Comparison of ENCODE assay signal across 14 cellular contexts in the genomic region with DNA sequence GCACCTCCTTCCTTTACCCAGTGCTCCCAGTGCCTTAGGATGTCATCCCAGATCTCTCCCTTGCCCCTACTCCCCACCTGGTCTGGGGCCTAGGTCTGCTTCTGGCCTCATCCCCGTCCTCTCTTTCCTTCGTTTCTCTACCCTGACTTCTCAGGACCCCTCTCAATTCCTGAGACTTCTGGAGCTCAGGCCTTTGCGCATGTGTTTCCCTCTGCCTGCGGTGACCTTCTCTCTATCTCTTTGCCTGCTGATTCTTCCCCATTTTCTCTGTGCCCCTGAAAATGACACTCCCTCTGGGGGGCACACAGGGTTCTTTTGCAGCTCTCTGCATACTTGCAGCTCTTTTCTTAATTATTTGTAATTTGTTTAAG. TPM values are rescaled to one million over a fixed set of nuclear protein-coding genes. Genes with fewer than 3 reads are reported as not detected.
DNase-seq lines count a peak whose midpoint lies in the region; FAIRE-seq and TF ChIP-seq lines count a peak whose summit lies in the region.
"Had no signal": no experiment of that assay in that cellular context is flagged by ENCODE, and none has a peak within 500 bp of the region (broad histone marks: within the 10 kb centered on the region; RNA-seq: fewer than 3 reads in every experiment).

No MANE protein-coding gene starts in this region.

- no peak overlapping the region for H3K4me3 Mint-ChIP-seq in activated CD4-positive, alpha-beta memory T cell treated with anti-CD3 and anti-CD28 coated beads for 36 hours
- H3K4me3 Mint-ChIP-seq in activated CD4-positive, alpha-beta memory T cell treated with anti-CD3 and anti-CD28 coated beads, Interleukin-2, amount 10 ng/mL, durations not matched to agents 7 days and 5 days, result no peak overlapping the region
- H3K4me3 Mint-ChIP-seq: nephron progenitor cell had no signal

- H3K36me3 Mint-ChIP-seq in activated CD4-positive, alpha-beta memory T cell treated with anti-CD3 and anti-CD28 coated beads for 36 hours, result no peaks in the 10 kb centered on the region
- no peaks in the 10 kb centered on the region for H3K36me3 Mint-ChIP-seq in activated CD4-positive, alpha-beta memory T cell treated with anti-CD3 and anti-CD28 coated beads, Interleukin-2, amount 10 ng/mL, durations not matched to agents 7 days and 5 days (ENCODE audit: low read depth)

- CTCF ChIA-PET in activated CD4-positive, alpha-beta memory T cell treated with anti-CD3 and anti-CD28 coated beads for 36 hours (lab: Charles Lee), result interaction anchor here (0.8 kb wide), 1 partner anchor 13 kb away, joined by 4 read pairs; a partner anchor contains a TSS
- CTCF ChIA-PET in activated CD4-positive, alpha-beta memory T cell treated with anti-CD3 and anti-CD28 coated beads, Interleukin-2, amount 10 ng/mL, durations not matched to agents 7 days and 5 days (lab: Charles Lee), result interaction anchor here (1.1 kb wide), 1 partner anchor 13 kb away, joined by 6 read pairs; a partner anchor contains a TSS
- CTCF ChIA-PET in RWPE1 (lab: Yijun Ruan, JAX), result no interaction called here

- TF ChIP-seq POLR2A in GM12892 (IDR thresholded peaks at IDR 0.05; ENCODE audit: low read depth, low read length), result no peak

- no peaks in the 10 kb centered on the region for H3K36me3 ChIP-seq in colonic mucosa

- H3K27ac ChIP-seq in RWPE1 (peak overlapping the region; percentile 92), colonic mucosa (peak overlapping the region; percentile 62), skin epidermis (peak overlapping the region in 17 of 21 experiments; percentile 13 to 72 (median 49))

- no peak for DNase-seq in activated CD4-positive, alpha-beta memory T cell treated with anti-CD3 and anti-CD28 coated beads for 36 hours
- DNase-seq in activated CD4-positive, alpha-beta memory T cell treated with anti-CD3 and anti-CD28 coated beads, Interleukin-2, amount 10 ng/mL, durations not matched to agents 7 days and 5 days, result no peak
- DNase-seq in RWPE1 (ENCODE audit: low spot score) (no peak), colonic mucosa (no peak), NCI-H2171 (lab: John Stamatoyannopoulos, UW) (no peak), NCI-H345 treated with DMSO at 0.1 percent for 48 hours (lab: John Stamatoyannopoulos, UW; ENCODE audit: unreplicated experiment) (no peak), GM12892 (ENCODE audit: insufficient read length) (no peak)
- DNase-seq: activated CD4-positive, CD25-positive, alpha-beta regulatory T cell; islet precursor cell; NCI-H1092 treated with DMSO at 0.1 percent for 48 hours; nephron progenitor cell had no signal

- peaks cover 29% of the 10 kb centered on the region for H3K4me1 Mint-ChIP-seq in activated CD4-positive, alpha-beta memory T cell treated with anti-CD3 and anti-CD28 coated beads for 36 hours (ENCODE audit: low read depth)
- H3K4me1 Mint-ChIP-seq in activated CD4-positive, alpha-beta memory T cell treated with anti-CD3 and anti-CD28 coated beads, Interleukin-2, amount 10 ng/mL, durations not matched to agents 7 days and 5 days, result peaks cover 30% of the 10 kb centered on the region

- no peaks in the 10 kb centered on the region for H3K27me3 ChIP-seq in colonic mucosa

- peaks cover 34% of the 10 kb centered on the region for H3K27me3 Mint-ChIP-seq in activated CD4-positive, alpha-beta memory T cell treated with anti-CD3 and anti-CD28 coated beads for 36 hours
- H3K27me3 Mint-ChIP-seq in activated CD4-positive, alpha-beta memory T cell treated with anti-CD3 and anti-CD28 coated beads, Interleukin-2, amount 10 ng/mL, durations not matched to agents 7 days and 5 days, result peaks cover 64% of the 10 kb centered on the region

- no peak for FAIRE-seq in GM12892 (lab: Jason Lieb, UNC)
- FAIRE-seq: frontal cortex had no signal

- POLR2A ChIA-PET in activated CD4-positive, alpha-beta memory T cell treated with anti-CD3 and anti-CD28 coated beads for 36 hours (lab: Charles Lee), result no interaction called here
- POLR2A ChIA-PET in activated CD4-positive, alpha-beta memory T cell treated with anti-CD3 and anti-CD28 coated beads, Interleukin-2, amount 10 ng/mL, durations not matched to agents 7 days and 5 days (lab: Charles Lee), result interaction anchor here (0.8 to 2.1 kb wide), 8 partner anchors 9 to 257 kb away, joined by 3 to 15 read pairs (median 4); a partner anchor contains a TSS
- POLR2A ChIA-PET in RWPE1 (lab: Yijun Ruan, JAX; ENCODE audit: low non-redundant PET), result interaction anchor here (1.3 kb wide), 1 partner anchor 13 kb away, joined by 5 read pairs; a partner anchor contains a TSS

- H3K27ac Mint-ChIP-seq in activated CD4-positive, alpha-beta memory T cell treated with anti-CD3 and anti-CD28 coated beads for 36 hours, result peak overlapping the region; percentile 21
- no peak overlapping the region for H3K27ac Mint-ChIP-seq in activated CD4-positive, alpha-beta memory T cell treated with anti-CD3 and anti-CD28 coated beads, Interleukin-2, amount 10 ng/mL, durations not matched to agents 7 days and 5 days
- H3K27ac Mint-ChIP-seq: nephron progenitor cell had no signal

- H3K4me3 ChIP-seq in colonic mucosa, result no peak overlapping the region
- H3K4me3 ChIP-seq in skin epidermis, result no peak overlapping the region

- H3K9ac ChIP-seq in colonic mucosa (ENCODE audit: low read depth in 2 of 2, low read length in 2 of 2), result peak overlapping the region in 1 of 2 donors; percentile 4

- no peaks in the 10 kb centered on the region for H3K9me3 ChIP-seq in colonic mucosa

- intact Hi-C loops in activated CD4-positive, alpha-beta memory T cell treated with anti-CD3 and anti-CD28 coated beads for 36 hours (cut with micrococcal nuclease), result loop anchor here (2.0 to 10.0 kb wide), 2 partner anchors 14 to 64 kb away; a partner anchor contains a TSS
- intact Hi-C loops in colonic mucosa (cut with DNase I), result no loop called here

- H3K4me1 ChIP-seq in colonic mucosa, result peaks cover 7% of the 10 kb centered on the region

- H3K9me3 Mint-ChIP-seq in activated CD4-positive, alpha-beta memory T cell treated with anti-CD3 and anti-CD28 coated beads for 36 hours, result no peaks in the 10 kb centered on the region
- no peaks in the 10 kb centered on the region for H3K9me3 Mint-ChIP-seq in activated CD4-positive, alpha-beta memory T cell treated with anti-CD3 and anti-CD28 coated beads, Interleukin-2, amount 10 ng/mL, durations not matched to agents 7 days and 5 days
- H3K9me3 Mint-ChIP-seq: activated naive CD4-positive, alpha-beta T cell treated with anti-CD3 and anti-CD28 coated beads, Interleukin-2, amount 50 U/mL, for 72 hours; nephron progenitor cell had no signal

- TF ChIP-seq CTCF in RWPE1 (conservative IDR thresholded peaks at IDR 0.05; ENCODE audit: low read depth) (no peak), colonic mucosa (IDR thresholded peaks at IDR 0.05) (no peak)

RNA-seq across cellular contexts. Expression of a gene that starts 13.5 kb away (rescaled TPM):
- total RNA-seq in activated CD4-positive, alpha-beta memory T cell treated with anti-CD3 and anti-CD28 coated beads for 36 hours, result under 1 TPM; 0.24 to 0.27 TPM
- under 1 TPM; 0.13 to 0.40 TPM for total RNA-seq in activated CD4-positive, alpha-beta memory T cell treated with anti-CD3 and anti-CD28 coated beads, Interleukin-2, amount 10 ng/mL, durations not matched to agents 7 days and 5 days
- 10 to 100 TPM; 20.8 to 39.4 TPM for total RNA-seq in colonic mucosa
- not detected for polyA plus RNA-seq in GM12892 (2012; ENCODE audit: missing spikeins)

RNA-seq across cellular contexts. Expression of a gene that starts 41.0 kb away (rescaled TPM):
- 10 to 100 TPM; 11.2 to 12.0 TPM for total RNA-seq in activated CD4-positive, alpha-beta memory T cell treated with anti-CD3 and anti-CD28 coated beads for 36 hours
- total RNA-seq in activated CD4-positive, alpha-beta memory T cell treated with anti-CD3 and anti-CD28 coated beads, Interleukin-2, amount 10 ng/mL, durations not matched to agents 7 days and 5 days, result 10 to 100 TPM in 1 of 2 experiments, 1 to 10 TPM in 1; 7.2 to 10.1 TPM
- 10 to 100 TPM; 17.7 to 18.8 TPM for total RNA-seq in colonic mucosa
- 7.8 TPM for polyA plus RNA-seq in GM12892 (2012; ENCODE audit: missing spikeins)

RNA-seq across cellular contexts. Expression of a gene that starts 41.2 kb away (rescaled TPM):
- 10 to 100 TPM; 21.0 to 22.6 TPM for total RNA-seq in activated CD4-positive, alpha-beta memory T cell treated with anti-CD3 and anti-CD28 coated beads for 36 hours
- 10 to 100 TPM; 22.7 to 25.6 TPM for total RNA-seq in activated CD4-positive, alpha-beta memory T cell treated with anti-CD3 and anti-CD28 coated beads, Interleukin-2, amount 10 ng/mL, durations not matched to agents 7 days and 5 days
- total RNA-seq in colonic mucosa, result 10 to 100 TPM; 44.5 to 55.2 TPM
- polyA plus RNA-seq in GM12892 (2012; ENCODE audit: missing spikeins), result 27.6 TPM

Comparison
In these comparisons a context has a peak if more than half of its experiments do, and no peak if none do; other contexts are left out.
1. RNA of a gene that starts 13.5 kb away (total RNA-seq): 20.8 to 39.4 TPM in colonic mucosa; 0.13 to 0.40 TPM in activated CD4-positive, alpha-beta memory T cell treated with anti-CD3 and anti-CD28 coated beads, Interleukin-2, amount 10 ng/mL, durations not matched to agents 7 days and 5 days and 0.24 to 0.27 TPM in activated CD4-positive, alpha-beta memory T cell treated with anti-CD3 and anti-CD28 coated beads for 36 hours; every median in the first group is over 10 times any median in the second.
2. Peak in every context shown above with its lines, with median percentiles within 50 percentile points of each other: H3K27ac ChIP-seq.